Comparison of ENCODE assay signal across 8 cellular contexts in genomic region chr1:150567341-150567716, GRCh38.
DNase-seq lines count a peak whose midpoint lies in the region; ATAC-seq and TF ChIP-seq lines count a peak whose summit lies in the region.

No MANE protein-coding gene starts in this region.

- DNase-seq in activated CD8-positive, alpha-beta memory T cell treated with anti-CD3 and anti-CD28 coated beads, Interleukin-2, amount 50 U/mL, for 4 hours = peak; percentile 39
- DNase-seq in fibroblast of pulmonary artery (ENCODE audit: low read depth) = no peak
- DNase-seq in NCI-H1092 (lab: John Stamatoyannopoulos, UW) = no peak
- no peak for DNase-seq in NOMO-1 treated with dmso at 0.1 percent for 144 hours (lab: John Stamatoyannopoulos, UW; ENCODE audit: unreplicated experiment)
- no peak for DNase-seq in DMS114 treated with DMSO at 0.1 percent for 48 hours (lab: John Stamatoyannopoulos, UW; ENCODE audit: unreplicated experiment)

- H3K9ac ChIP-seq in rectal smooth muscle tissue (ENCODE audit: low read length) = peak overlapping the region; percentile 19

- H3K27ac ChIP-seq in rectal smooth muscle tissue (ENCODE audit: low read depth, low read length) = peak overlapping the region; percentile 97

- peak; percentile 39 for ATAC-seq in GM18868 (IDR thresholded peaks at IDR 0.05; ENCODE audit: unreplicated experiment)
- ATAC-seq in HG03520 (IDR thresholded peaks at IDR 0.05; ENCODE audit: unreplicated experiment) = peak; percentile 29

- H3K27me3 ChIP-seq in rectal smooth muscle tissue (ENCODE audit: control insufficient read depth, insufficient read depth, low read length) = no peaks in the 10 kb centered on the region

- no peak for TF ChIP-seq CTCF in fibroblast of pulmonary artery (IDR thresholded peaks at IDR 0.05; ENCODE audit: low read length, missing control alignments)

- H3K36me3 ChIP-seq in rectal smooth muscle tissue (ENCODE audit: control insufficient read depth, insufficient read depth, low read length) = no peaks in the 10 kb centered on the region

- peak overlapping the region; percentile 38 for H3K4me3 ChIP-seq in fibroblast of pulmonary artery (replicated peaks; ENCODE audit: low read depth, low read length)
- peak overlapping the region; percentile 66 for H3K4me3 ChIP-seq in rectal smooth muscle tissue (ENCODE audit: low read length)

- H3K4me1 ChIP-seq in rectal smooth muscle tissue (ENCODE audit: control insufficient read depth, insufficient read depth, low read length) = peaks cover 51% of the 10 kb centered on the region
